In the genomic region with DNA sequence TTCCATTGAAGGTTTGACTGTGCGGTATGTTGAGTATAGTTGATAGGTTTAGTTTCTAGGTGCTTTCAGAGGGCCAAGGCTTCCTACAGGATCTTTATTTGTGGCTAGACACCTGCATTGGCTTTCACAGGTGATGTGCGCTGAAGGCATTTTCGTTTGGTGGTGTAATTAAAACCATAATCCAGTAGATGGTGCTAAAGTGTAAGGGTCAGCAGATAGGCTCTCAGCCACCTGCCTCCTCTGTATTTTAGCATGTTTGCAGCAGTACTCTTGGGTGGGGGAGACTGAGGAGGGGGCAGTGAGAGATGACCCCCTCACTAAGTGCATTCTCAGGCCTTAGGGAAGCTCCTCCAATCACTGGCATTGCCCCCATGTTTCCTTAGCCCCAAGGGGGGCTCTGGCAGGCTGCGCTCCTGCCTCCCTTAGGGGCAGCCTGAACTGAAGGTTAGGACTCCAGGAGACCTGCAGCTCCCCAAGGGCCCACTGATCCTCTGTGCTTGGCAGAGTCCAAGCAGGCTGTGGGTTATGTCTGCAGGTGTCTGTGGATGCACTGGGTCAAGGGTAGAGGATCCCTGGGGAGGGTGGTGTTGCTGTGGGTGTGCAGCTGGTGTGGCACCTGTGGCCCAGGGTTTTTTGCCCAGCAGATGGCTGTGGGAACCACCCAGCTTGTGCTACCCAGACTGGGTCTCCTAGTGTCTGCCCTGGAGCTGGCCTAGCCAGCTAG, we compare ENCODE assay signal across 8 cellular contexts. TPM values are rescaled to one million over a fixed set of nuclear protein-coding genes. Genes with fewer than 3 reads are reported as not detected.
DNase-seq lines count a peak whose midpoint lies in the region; ATAC-seq and TF ChIP-seq lines count a peak whose summit lies in the region.

No MANE protein-coding gene starts in this region.

- H3K27me3 Mint-ChIP-seq in mesothelial cell of epicardium (ENCODE audit: low read depth): no peaks in the 10 kb centered on the region

- peak; percentile 48 for TF ChIP-seq CTCF in astrocyte of the spinal cord (IDR thresholded peaks at IDR 0.05; ENCODE audit: low read depth, low read length)
- peak; percentile 20 for TF ChIP-seq CTCF in mesothelial cell of epicardium (IDR thresholded peaks at IDR 0.05; ENCODE audit: unreplicated experiment)

- peaks cover 2% of the 10 kb centered on the region for H3K4me1 Mint-ChIP-seq in mesothelial cell of epicardium

- in situ Hi-C loops in astrocyte of the spinal cord (cut with HindIII; ENCODE audit: low sequenced_read_pairs): no loop called here

- peaks cover 19% of the 10 kb centered on the region for H3K9me3 Mint-ChIP-seq in mesothelial cell of epicardium

- ATAC-seq in GM21390 (IDR thresholded peaks at IDR 0.05; ENCODE audit: unreplicated experiment): no peak

- no peak overlapping the region for H3K4me3 ChIP-seq in astrocyte of the spinal cord (ENCODE audit: low read depth, low read length)

- no peak overlapping the region for H3K27ac Mint-ChIP-seq in mesothelial cell of epicardium

- H3K36me3 Mint-ChIP-seq in mesothelial cell of epicardium: peaks cover 12% of the 10 kb centered on the region

- peak; percentile 42 for DNase-seq in DMS53 (lab: John Stamatoyannopoulos, UW)
- DNase-seq in DMS53 treated with DMSO at 0.1 percent for 48 hours (lab: John Stamatoyannopoulos, UW; ENCODE audit: unreplicated experiment): no peak
- peak; percentile 5 for DNase-seq in MV-4-11 (lab: John Stamatoyannopoulos, UW)
- DNase-seq in astrocyte of the spinal cord (ENCODE audit: low read depth, low spot score): no peak
- no peak for DNase-seq in mesothelial cell of epicardium (ENCODE audit: low spot score in 2 of 2, unreplicated experiment in 2 of 2)
- no peak for DNase-seq in C1 segment of cervical spinal cord (lab: John Stamatoyannopoulos, UW)
- DNase-seq in effector CD8-positive, alpha-beta T cell (lab: John Stamatoyannopoulos, UW): no peak

- no peak overlapping the region for H3K4me3 Mint-ChIP-seq in mesothelial cell of epicardium

RNA-seq across cellular contexts. Expression of gene CDK20, which starts 23.4 kb away (rescaled TPM):
- 32.9 to 36.0 TPM (median 34.1 TPM) in 3 replicates for total RNA-seq in mesothelial cell of epicardium

RNA-seq across cellular contexts. Expression of gene SPATA31C1, which starts 33.2 kb away (rescaled TPM):
- total RNA-seq in mesothelial cell of epicardium: 0.13 to 0.29 TPM (median 0.18 TPM) in 3 replicates

Comparison
In these comparisons a context has a peak if more than half of its experiments do, and no peak if none do; other contexts are left out.
1. DNase-seq: peak in DMS53 (single experiment) and MV-4-11 (single experiment); none in DMS53 treated with DMSO at 0.1 percent for 48 hours (single experiment), astrocyte of the spinal cord (single experiment), mesothelial cell of epicardium (0 of 2), C1 segment of cervical spinal cord (0 of 14) and effector CD8-positive, alpha-beta T cell (single experiment).